ENCODE assay signal across 31 cellular contexts in genomic region chr12:12542286-12542685, GRCh38.
"Had no signal": no experiment of that assay in that cellular context is flagged by ENCODE, and none has a peak within 500 bp of the region (broad histone marks: within the 10 kb centered on the region; RNA-seq: fewer than 3 reads in every experiment).

No MANE protein-coding gene starts in this region.

- FAIRE-seq: small intestine had no signal

- H3K27me3 ChIP-seq: neural progenitor cell, ovary, right lobe of liver, sigmoid colon, spleen, suprapubic skin, testis, tibial artery, transverse colon, upper lobe of right lung, uterus had no signal

- H3K4me3 Mint-ChIP-seq: natural killer cell; nephron; neural progenitor cell; stimulated activated memory B cell treated with anti-CD40 and anti-IgM and Interleukin-4, amounts not matched to agents 10 μg/mL and 1 μg/mL and 100 μg/mL, for 72 hours; stimulated activated naive CD8-positive, alpha-beta T cell treated with anti-CD3 and anti-CD28 coated beads, Interleukin-15, amount 100 ng/mL, for 72 hours had no signal

- H3K4me2 ChIP-seq: neural progenitor cell had no signal

- H3K4me1 ChIP-seq: neural progenitor cell, parathyroid adenoma, suprapubic skin, testis, upper lobe of right lung, uterus had no signal

- H3K9ac ChIP-seq: neural progenitor cell, parathyroid adenoma had no signal

- H3K27me3 Mint-ChIP-seq: progenitor cell of endocrine pancreas; stimulated activated memory B cell treated with anti-CD40 and anti-IgM and Interleukin-4, amounts not matched to agents 10 μg/mL and 1 μg/mL and 100 μg/mL, for 72 hours; stimulated activated naive CD8-positive, alpha-beta T cell treated with anti-CD3 and anti-CD28 coated beads, Interleukin-15, amount 100 ng/mL, for 72 hours; type B pancreatic cell had no signal

- DNase-seq: natural killer cell; occipital lobe; ovary; posterior cingulate gyrus; psoas muscle; right cardiac atrium; right lobe of liver; sigmoid colon; small intestine; spleen; stimulated activated CD4-positive, alpha-beta T cell treated with anti-CD3 and anti-CD28 coated beads, Interleukin-12 subunit alpha, Interleukin-12 subunit beta, amount 100 ng/mL, for 4 hours; stimulated activated CD4-positive, alpha-beta T cell treated with anti-CD3 and anti-CD28 coated beads, Interleukin-1b, Interleukin-23, amount 100 ng/mL, for 48 hours; stimulated activated CD4-positive, alpha-beta T cell treated with anti-CD3 and anti-CD28 coated beads, Interleukin-4, amount 100 ng/mL, for 1 hour; stimulated activated CD4-positive, alpha-beta T cell treated with anti-CD3 and anti-CD28 coated beads, Interleukin-4, amount 100 ng/mL, for 4 hours; stimulated activated CD8-positive, alpha-beta memory T cell treated with anti-CD3 and anti-CD28 coated beads, Interleukin-4, amount 100 ng/mL, for 48 hours; stimulated activated naive CD4-positive, alpha-beta T cell; stimulated activated naive CD8-positive, alpha-beta T cell treated with anti-CD3 and anti-CD28 coated beads, Interleukin-15, amount 100 ng/mL, for 72 hours; stimulated activated naive CD8-positive, alpha-beta T cell treated with anti-CD3 and anti-CD28 coated beads, Interleukin-15, Interleukin-2, amounts not matched to agents 100 U/mL and 50 U/mL, for 24 hours; substantia nigra; testis; tibial artery; transverse colon; upper lobe of right lung; uterus had no signal

- H2AFZ ChIP-seq: neural progenitor cell, parathyroid adenoma had no signal

- H3K27ac Mint-ChIP-seq: natural killer cell; nephron; neural progenitor cell; progenitor cell of endocrine pancreas; stimulated activated memory B cell treated with anti-CD40 and anti-IgM and Interleukin-4, amounts not matched to agents 10 μg/mL and 1 μg/mL and 100 μg/mL, for 72 hours; stimulated activated naive CD8-positive, alpha-beta T cell treated with anti-CD3 and anti-CD28 coated beads, Interleukin-15, amount 100 ng/mL, for 72 hours had no signal

- H3K27ac ChIP-seq: neural progenitor cell, ovary, parathyroid adenoma, psoas muscle, right lobe of liver, sigmoid colon, spleen, suprapubic skin, testis, tibial artery, transverse colon, upper lobe of right lung, uterus had no signal

- H3K4me1 Mint-ChIP-seq: nephron, neural progenitor cell had no signal

- ATAC-seq: natural killer cell; right cardiac atrium; stimulated activated memory B cell treated with anti-CD40 and anti-IgM and Interleukin-4, amounts not matched to agents 10 μg/mL and 1 μg/mL and 100 μg/mL, for 72 hours; stimulated activated naive CD8-positive, alpha-beta T cell treated with anti-CD3 and anti-CD28 coated beads, Interleukin-15, amount 100 ng/mL, for 72 hours; stimulated activated naive CD8-positive, alpha-beta T cell treated with anti-CD3 and anti-CD28 coated beads, Interleukin-15, Interleukin-2, amounts not matched to agents 100 U/mL and 50 U/mL, for 24 hours; upper lobe of right lung had no signal

- H3K36me3 Mint-ChIP-seq: natural killer cell; stimulated activated memory B cell treated with anti-CD40 and anti-IgM and Interleukin-4, amounts not matched to agents 10 μg/mL and 1 μg/mL and 100 μg/mL, for 72 hours had no signal

- H3K36me3 ChIP-seq: neural progenitor cell, ovary, sigmoid colon, suprapubic skin, tibial artery, transverse colon, upper lobe of right lung, uterus had no signal

- H3K4me3 ChIP-seq: neural progenitor cell, ovary, psoas muscle, right lobe of liver, sigmoid colon, spleen, suprapubic skin, testis, tibial artery, transverse colon, upper lobe of right lung, uterus had no signal

- H3K9me3 Mint-ChIP-seq: natural killer cell; nephron; neural progenitor cell; stimulated activated memory B cell treated with anti-CD40 and anti-IgM and Interleukin-4, amounts not matched to agents 10 μg/mL and 1 μg/mL and 100 μg/mL, for 72 hours; stimulated activated naive CD8-positive, alpha-beta T cell treated with anti-CD3 and anti-CD28 coated beads, Interleukin-15, amount 100 ng/mL, for 72 hours; type B pancreatic cell had no signal

- H3K9me3 ChIP-seq: ovary, psoas muscle, right lobe of liver, sigmoid colon, spleen, suprapubic skin, testis, tibial artery, transverse colon, upper lobe of right lung, uterus had no signal
